Comparison of ENCODE assay signal across 31 cellular contexts in the genomic region with DNA sequence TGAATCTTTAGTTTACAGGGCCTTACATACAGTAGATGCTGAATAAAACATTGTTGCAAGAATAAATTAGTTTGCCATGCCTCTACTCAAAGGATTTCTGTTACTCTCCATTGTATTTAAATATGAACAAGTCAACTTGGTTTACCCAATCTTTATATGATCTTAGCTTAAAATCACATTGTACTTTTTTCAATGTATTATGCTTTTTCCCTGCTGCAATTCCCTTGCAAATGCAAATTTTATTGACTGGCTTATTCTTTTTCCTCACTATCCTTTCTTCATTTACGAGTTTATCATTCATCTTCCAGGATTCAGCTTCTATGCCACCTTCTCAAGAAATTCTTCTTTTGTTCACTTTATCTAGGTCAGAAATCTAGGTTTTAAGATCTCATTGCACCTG.
A peak's percentile ranks its signal among the peaks of the same experiment; 100 is the strongest.
DNase-seq lines count a peak whose midpoint lies in the region; ATAC-seq, FAIRE-seq and TF ChIP-seq lines count a peak whose summit lies in the region.
"Had no signal": no experiment of that assay in that cellular context is flagged by ENCODE, and none has a peak within 500 bp of the region (broad histone marks: within the 10 kb centered on the region; RNA-seq: fewer than 3 reads in every experiment).

No MANE protein-coding gene starts in this region.

- TF ChIP-seq CTCF in HCT116 (IDR thresholded peaks at IDR 0.05 in 2 of 3, conservative IDR thresholded peaks at IDR 0.05 in 1 of 3; ENCODE audit: borderline replicate concordance in 1 of 3, insufficient read depth in 1 of 3, low read depth in 2 of 3, low read length in 2 of 3) (no peak), H1 (IDR thresholded peaks at IDR 0.05; ENCODE audit: control extremely low read depth in 1 of 3, insufficient read depth in 1 of 3, low read depth in 1 of 3, low read length in 3 of 3) (no peak), esophagus squamous epithelium (IDR thresholded peaks at IDR 0.05) (no peak), prostate gland (IDR thresholded peaks at IDR 0.05) (no peak)

- no peak for TF ChIP-seq RAD21 in HCT116 (IDR thresholded peaks at IDR 0.05; ENCODE audit: low read depth)
- no peak for TF ChIP-seq RAD21 in H1 (IDR thresholded peaks at IDR 0.05 in 1 of 2, conservative IDR thresholded peaks at IDR 0.05 in 1 of 2; ENCODE audit: low read depth in 2 of 2, low read length in 2 of 2)

- H3K4ac ChIP-seq in H1 (replicated peaks; ENCODE audit: insufficient read length, low read depth, low read length), result no peak overlapping the region

- peak overlapping the region; percentile 81 for H2AFZ ChIP-seq in HCT116 (ENCODE audit: low read depth, low read length, poor library complexity, severe bottlenecking)
- no peak overlapping the region for H2AFZ ChIP-seq in H1 (ENCODE audit: low read length)

- no peak overlapping the region for H2BK12ac ChIP-seq in H1 (ENCODE audit: low read depth, low read length)

- RAD21 ChIA-PET in HCT116 (lab: Charles Lee; ENCODE audit: low non-redundant PET in 1 of 2, low total read pairs in 2 of 2, uncharacterized antibody in 2 of 2, unreplicated experiment in 2 of 2), result no interaction called here

- FAIRE-seq in GM12892 (lab: Jason Lieb, UNC) (peak; percentile 51), H1 (lab: Jason Lieb, UNC) (peak; percentile 63)
- FAIRE-seq: A549, D721Med had no signal

- H3K9me3 ChIP-seq in HCT116 (ENCODE audit: control insufficient read depth in 1 of 2, insufficient read depth in 1 of 2, low read depth in 1 of 2, low read length in 2 of 2) (no peaks in the 10 kb centered on the region; a peak in 1 of 4 replicates), H1 (ENCODE audit: insufficient read depth in 2 of 2, low read depth in 1 of 2, low read length in 1 of 2) (no peaks in the 10 kb centered on the region), esophagus squamous epithelium (no peaks in the 10 kb centered on the region), prostate gland (no peaks in the 10 kb centered on the region)
- H3K9me3 ChIP-seq: A549; BE2C; BLaER1; BLaER1 treated with 17β-estradiol and CSF1 and Interleukin-3, amounts not matched to agents 10 nM and 100 nM; Caco-2 had no signal

- no peaks in the 10 kb centered on the region for H3K23me2 ChIP-seq in H1 (ENCODE audit: low read depth, low read length)

- intact Hi-C loops in HCT116 (cut with micrococcal nuclease) (no loop called here), esophagus squamous epithelium (cut with DNase I) (no loop called here), prostate gland (cut with DNase I) (no loop called here)

- no TSS peak for BruUV-seq in HCT116 (replicated peaks; lab: Mats Ljungman, UMichigan)

- H3K4me2 ChIP-seq in HCT116 (ENCODE audit: low read length), result no peak overlapping the region
- no peak overlapping the region for H3K4me2 ChIP-seq in H1 (ENCODE audit: insufficient read depth in 1 of 2, low read depth in 2 of 2, low read length in 2 of 2)
- H3K4me2 ChIP-seq: A549; BLaER1; BLaER1 treated with 17β-estradiol and CSF1 and Interleukin-3, amounts not matched to agents 10 nM and 100 nM had no signal

- no peaks in the 10 kb centered on the region for H3K36me3 ChIP-seq in HCT116 (ENCODE audit: control insufficient read depth in 1 of 2, insufficient read depth in 2 of 2, low read length in 2 of 2)
- H3K36me3 ChIP-seq in H1 (ENCODE audit: control insufficient read depth in 2 of 4, insufficient read depth in 4 of 4, low read length in 3 of 4), result no peaks in the 10 kb centered on the region
- H3K36me3 ChIP-seq in esophagus squamous epithelium, result no peaks in the 10 kb centered on the region
- no peaks in the 10 kb centered on the region for H3K36me3 ChIP-seq in prostate gland
- H3K36me3 ChIP-seq: BE2C; BLaER1; BLaER1 treated with 17β-estradiol and CSF1 and Interleukin-3, amounts not matched to agents 10 nM and 100 nM had no signal

- POLR2A ChIA-PET in HCT116 (lab: Charles Lee), result no interaction called here
- POLR2A ChIA-PET in H1 (lab: Charles Lee; ENCODE audit: partially characterized antibody), result no interaction called here

- WGBS in H1 (ENCODE audit: extremely low coverage in 1 of 2, insufficient coverage in 1 of 2, insufficient read length in 1 of 2, insufficient replicate concordance in 2 of 2, low coverage in 1 of 2, low lambda C conversion rate in 2 of 2, missing lambda C conversion rate in 1 of 2), 2 experiments, result 92% methylated on average over 1 of the region's 1 CpG; no CpG with 5 or more reads in 1 of the 2 experiments
- WGBS in esophagus squamous epithelium, 2 donors, result 73 to 88% methylated on average over 1 of the region's 1 CpG
- 58% methylated on average over 1 of the region's 1 CpG for WGBS in prostate gland

- H2BK20ac ChIP-seq in H1 (ENCODE audit: low read length), result no peak overlapping the region

- no peak for TF ChIP-seq EP300 in H1 (IDR thresholded peaks at IDR 0.05; ENCODE audit: borderline replicate concordance in 1 of 2, low read depth in 2 of 2, low read length in 2 of 2)

- no peak overlapping the region for H2BK5ac ChIP-seq in H1 (ENCODE audit: low read depth, low read length)

- H3K23ac ChIP-seq in H1 (ENCODE audit: insufficient read length), result no peak overlapping the region

- H3K9me2 ChIP-seq in HCT116 (ENCODE audit: insufficient read depth), result no peaks in the 10 kb centered on the region

- no peaks in the 10 kb centered on the region for H4K20me1 ChIP-seq in HCT116 (ENCODE audit: insufficient read depth)
- no peaks in the 10 kb centered on the region for H4K20me1 ChIP-seq in H1 (replicated peaks in 1 of 2; ENCODE audit: control insufficient read depth in 1 of 2, insufficient read depth in 2 of 2, low read length in 2 of 2)
- H4K20me1 ChIP-seq: BLaER1; BLaER1 treated with 17β-estradiol and CSF1 and Interleukin-3, amounts not matched to agents 10 nM and 100 nM had no signal

- no peak overlapping the region for H2BK15ac ChIP-seq in H1 (ENCODE audit: low read length)

- H3K27me3 ChIP-seq in HCT116 (ENCODE audit: insufficient read depth, low read length), result no peaks in the 10 kb centered on the region
- no peaks in the 10 kb centered on the region for H3K27me3 ChIP-seq in H1 (replicated peaks in 1 of 4; ENCODE audit: control insufficient read depth in 3 of 4, extremely low read depth in 1 of 4, insufficient read depth in 3 of 4, low read length in 3 of 4)
- H3K27me3 ChIP-seq in esophagus squamous epithelium, result no peaks in the 10 kb centered on the region
- no peaks in the 10 kb centered on the region for H3K27me3 ChIP-seq in prostate gland (replicated peaks; ENCODE audit: insufficient read depth)
- H3K27me3 ChIP-seq: BE2C; BLaER1; BLaER1 treated with 17β-estradiol and CSF1 and Interleukin-3, amounts not matched to agents 10 nM and 100 nM had no signal

- H3K18ac ChIP-seq in H1 (ENCODE audit: extremely low read depth, low read length), result no peak overlapping the region

- H2AK5ac ChIP-seq in H1 (ENCODE audit: low read depth, low read length), result no peak overlapping the region

- no peaks in the 10 kb centered on the region for H3K79me1 ChIP-seq in H1 (ENCODE audit: low read depth, low read length)

- H3K4me3 ChIP-seq in HCT116 (replicated peaks in 1 of 2; ENCODE audit: low read depth in 1 of 2, low read length in 2 of 2) (no peak overlapping the region), H1 (ENCODE audit: extremely low read depth in 1 of 4, insufficient read depth in 2 of 4, low read depth in 3 of 4, low read length in 4 of 4) (no peak overlapping the region), esophagus squamous epithelium (no peak overlapping the region), prostate gland (no peak overlapping the region)
- H3K4me3 ChIP-seq: A549; BLaER1; BLaER1 treated with 17β-estradiol and CSF1 and Interleukin-3, amounts not matched to agents 10 nM and 100 nM had no signal

- no peak overlapping the region for H4K5ac ChIP-seq in H1 (ENCODE audit: insufficient read length, low read depth, low read length)

- H3K27ac ChIP-seq in HCT116 (ENCODE audit: low read depth, low read length) (no peak overlapping the region), H1 (ENCODE audit: low read depth, low read length) (no peak overlapping the region), esophagus squamous epithelium (no peak overlapping the region), prostate gland (no peak overlapping the region)
- H3K27ac ChIP-seq: 22Rv1; A549; BLaER1; BLaER1 treated with 17β-estradiol and CSF1 and Interleukin-3, amounts not matched to agents 10 nM and 100 nM; C4-2B had no signal

- H4K8ac ChIP-seq in H1 (ENCODE audit: extremely low read depth, insufficient read depth, low read length), result no peak overlapping the region

- H2BK120ac ChIP-seq in H1 (replicated peaks; ENCODE audit: low read depth, low read length), result no peak overlapping the region

- no peak overlapping the region for H4K91ac ChIP-seq in H1 (replicated peaks; ENCODE audit: insufficient read length, low read length)

- ATAC-seq in HCT116 (no peak), GM18868 (IDR thresholded peaks at IDR 0.05; ENCODE audit: unreplicated experiment) (no peak)
- ATAC-seq: A549; CD8-positive, alpha-beta T cell had no signal

- CTCF ChIA-PET in HCT116 (lab: Charles Lee), result no interaction called here
- CTCF ChIA-PET in H1 (lab: Charles Lee; ENCODE audit: partially characterized antibody), result interaction anchor here (0.7 kb wide), 1 partner anchor 316 kb away, joined by 3 read pairs; no protein-coding TSS in a partner anchor

- H3K56ac ChIP-seq in H1 (replicated peaks; ENCODE audit: insufficient read length, low read depth, low read length), result no peak overlapping the region

- H3K9ac ChIP-seq in HCT116 (ENCODE audit: low read length) (no peak overlapping the region), H1 (replicated peaks in 1 of 4; ENCODE audit: extremely low read depth in 1 of 4, low read depth in 3 of 4, low read length in 3 of 4) (no peak overlapping the region)
- H3K9ac ChIP-seq: BLaER1; BLaER1 treated with 17β-estradiol and CSF1 and Interleukin-3, amounts not matched to agents 10 nM and 100 nM had no signal

- H3K14ac ChIP-seq in H1 (ENCODE audit: insufficient read length), result no peak overlapping the region

- H3K79me2 ChIP-seq in HCT116 (ENCODE audit: insufficient read depth, low read length) (no peaks in the 10 kb centered on the region), H1 (ENCODE audit: control insufficient read depth in 1 of 2, insufficient read depth in 2 of 2, low read length in 2 of 2) (no peaks in the 10 kb centered on the region)

- DNase-seq in GM12892 (ENCODE audit: insufficient read length) (no peak), HCT116 (ENCODE audit: low read depth, low spot score) (no peak), H1 (ENCODE audit: low read depth in 1 of 2, low spot score in 2 of 2) (no peak), esophagus squamous epithelium (lab: John Stamatoyannopoulos, UW) (no peak), prostate gland (ENCODE audit: low spot score) (no peak)
- DNase-seq: 8988T; ACHN; AML-193; BE2C; C1 segment of cervical spinal cord; Caco-2; Calu3; CD4-positive, alpha-beta memory T cell; CD4-positive, alpha-beta T cell; CD4-positive, CD25-positive, alpha-beta regulatory T cell; CD8-positive, alpha-beta memory T cell; CD8-positive, alpha-beta T cell; COR-L47; DMS 273 treated with DMSO at 0.1 percent for 48 hours; DMS153; DMS79; DMS79 treated with DMSO at 0.1 percent for 48 hours; DND-41; EL had no signal

- no peak for TF ChIP-seq POLR2A in GM12892 (IDR thresholded peaks at IDR 0.05; ENCODE audit: low read depth, low read length)
- no peak for TF ChIP-seq POLR2A in HCT116 (IDR thresholded peaks at IDR 0.05; ENCODE audit: borderline replicate concordance, extremely low read depth, insufficient read depth, insufficient read length)
- TF ChIP-seq POLR2A in H1 (IDR thresholded peaks at IDR 0.05; ENCODE audit: control extremely low read depth in 1 of 2, low read depth in 2 of 2, low read length in 2 of 2), result no peak
- TF ChIP-seq POLR2A in esophagus squamous epithelium (IDR thresholded peaks at IDR 0.05), result no peak
- TF ChIP-seq POLR2A in prostate gland (IDR thresholded peaks at IDR 0.05), result no peak

- H3K4me1 ChIP-seq in HCT116 (ENCODE audit: control insufficient read depth in 1 of 2, insufficient read depth in 2 of 2, low read length in 2 of 2), result no peaks in the 10 kb centered on the region
- H3K4me1 ChIP-seq in H1 (replicated peaks in 1 of 4; ENCODE audit: control insufficient read depth in 3 of 4, insufficient read depth in 4 of 4, low read length in 3 of 4), result 0 out of 7 replicates have a peak, but pooled peaks cover 0 to 2% (median 0%) of the 10 kb centered on the region in 4 experiments
- H3K4me1 ChIP-seq in esophagus squamous epithelium, result no peaks in the 10 kb centered on the region
- H3K4me1 ChIP-seq in prostate gland (replicated peaks), result no peaks in the 10 kb centered on the region
- H3K4me1 ChIP-seq: A549; BE2C; BLaER1; BLaER1 treated with 17β-estradiol and CSF1 and Interleukin-3, amounts not matched to agents 10 nM and 100 nM had no signal
